Comparison of ENCODE assay signal across 15 cellular contexts in the genomic region with DNA sequence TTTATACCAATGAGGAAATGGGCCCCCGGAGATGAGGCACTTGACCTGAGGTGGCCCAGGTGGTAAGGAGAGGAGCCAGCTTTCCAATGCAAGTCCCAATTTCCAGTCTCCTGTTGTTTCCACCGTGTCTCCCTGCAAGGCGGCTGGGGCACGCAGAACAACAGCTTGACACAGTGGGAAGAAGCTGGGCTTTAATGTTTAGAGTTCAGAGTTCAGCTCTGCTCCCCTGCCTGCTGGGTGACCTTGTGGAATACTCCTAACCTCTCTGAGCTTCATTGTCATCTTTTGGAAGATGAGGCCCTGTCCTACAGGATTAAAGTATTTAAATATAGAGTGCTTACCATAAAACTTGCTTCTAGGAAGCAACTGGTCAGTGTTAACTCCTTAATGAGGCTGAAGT.
DNase-seq lines count a peak whose midpoint lies in the region; ATAC-seq and TF ChIP-seq lines count a peak whose summit lies in the region.
"Had no signal": no experiment of that assay in that cellular context is flagged by ENCODE, and none has a peak within 500 bp of the region (broad histone marks: within the 10 kb centered on the region; RNA-seq: fewer than 3 reads in every experiment).

No MANE protein-coding gene starts in this region.

- H3K27ac ChIP-seq in Peyer's patch (peak overlapping the region; percentile 57 to 90 (median 78)), right atrium auricular region (peak overlapping the region; percentile 66 to 78), smooth muscle cell (ENCODE audit: low read depth) (peak overlapping the region; percentile 99)

- H3K36me3 ChIP-seq in Peyer's patch (no peaks in the 10 kb centered on the region), right atrium auricular region (no peaks in the 10 kb centered on the region), smooth muscle cell (ENCODE audit: low read depth) (no peaks in the 10 kb centered on the region)
- H3K36me3 ChIP-seq: thoracic aorta had no signal

- H3K4me2 ChIP-seq in smooth muscle cell: peak overlapping the region; percentile 44

- ATAC-seq in activated CD4-positive, CD25-positive, alpha-beta regulatory T cell treated with anti-CD3 and anti-CD28 coated beads, Interleukin-2, amount 50 U/mL, for 24 hours: no peak

- H3K9me3 ChIP-seq in Peyer's patch (no peaks in the 10 kb centered on the region), right atrium auricular region (no peaks in the 10 kb centered on the region), smooth muscle cell (replicated peaks; ENCODE audit: low read depth) (no peaks in the 10 kb centered on the region)
- H3K9me3 ChIP-seq: thoracic aorta had no signal

- no peaks in the 10 kb centered on the region for H3K27me3 ChIP-seq in Peyer's patch
- H3K27me3 ChIP-seq in right atrium auricular region: no peaks in the 10 kb centered on the region
- H3K27me3 ChIP-seq in smooth muscle cell (ENCODE audit: low read depth): no peaks in the 10 kb centered on the region

- H3K9me3 Mint-ChIP-seq in T-helper 1 cell treated with Interleukin-12 subunit alpha and Interleukin-12 subunit beta and Interleukin-4 antibody, amounts not matched to agents 30 μg/mL and 1 μg/mL, for 36 hours: no peaks in the 10 kb centered on the region
- H3K9me3 Mint-ChIP-seq: IgD-negative memory B cell had no signal

- H3K4me1 Mint-ChIP-seq in T-helper 1 cell treated with Interleukin-12 subunit alpha and Interleukin-12 subunit beta and Interleukin-4 antibody, amounts not matched to agents 30 μg/mL and 1 μg/mL, for 36 hours (ENCODE audit: low read depth): peaks cover 96% of the 10 kb centered on the region

- H4K20me1 ChIP-seq in smooth muscle cell (ENCODE audit: low read depth): no peaks in the 10 kb centered on the region

- peak overlapping the region; percentile 88 for H3K9ac ChIP-seq in smooth muscle cell (ENCODE audit: low read depth)

- H3K27me3 Mint-ChIP-seq in T-helper 1 cell treated with Interleukin-12 subunit alpha and Interleukin-12 subunit beta and Interleukin-4 antibody, amounts not matched to agents 30 μg/mL and 1 μg/mL, for 36 hours (ENCODE audit: low read depth): no peaks in the 10 kb centered on the region
- H3K27me3 Mint-ChIP-seq: IgD-negative memory B cell had no signal

- DNase-seq in T-helper 1 cell (no peak), Peyer's patch (peak in 1 of 3 donors; percentile 45), right atrium auricular region (ENCODE audit: low spot score) (no peak), smooth muscle cell (lab: John Stamatoyannopoulos, UW; ENCODE audit: unreplicated experiment) (no peak), NCI-H526 treated with DMSO at 0.1 percent for 48 hours (lab: John Stamatoyannopoulos, UW) (no peak)
- no peak for DNase-seq in stimulated activated CD4-positive, alpha-beta T cell treated with anti-CD3 and anti-CD28 coated beads, Interleukin-4, amount 100 ng/mL, for 4 hours
- DNase-seq: 8988T; activated CD4-positive, alpha-beta T cell treated with anti-CD3 and anti-CD28 coated beads for 1 hour; effector CD8-positive, alpha-beta T cell; NCI-H2107; RPMI8226 had no signal

- H3K4me1 ChIP-seq in Peyer's patch (peaks cover 8 to 81% (median 21%) of the 10 kb centered on the region in 4 donors), right atrium auricular region (peaks cover 0 to 94% of the 10 kb centered on the region in 2 donors), smooth muscle cell (ENCODE audit: low read depth) (peaks cover 78% of the 10 kb centered on the region)

- TF ChIP-seq CTCF in Peyer's patch (IDR thresholded peaks at IDR 0.05) (no peak), right atrium auricular region (IDR thresholded peaks at IDR 0.05) (no peak), smooth muscle cell (IDR thresholded peaks at IDR 0.05; ENCODE audit: borderline replicate concordance, insufficient read depth, poor library complexity, severe bottlenecking) (no peak)

- TF ChIP-seq POLR2A in Peyer's patch (IDR thresholded peaks at IDR 0.05): no peak

- no peak overlapping the region for H3K4me3 ChIP-seq in Peyer's patch
- no peak overlapping the region for H3K4me3 ChIP-seq in right atrium auricular region
- no peak overlapping the region for H3K4me3 ChIP-seq in smooth muscle cell
- H3K4me3 ChIP-seq: thoracic aorta had no signal

- H3K27ac Mint-ChIP-seq in T-helper 1 cell treated with Interleukin-12 subunit alpha and Interleukin-12 subunit beta and Interleukin-4 antibody, amounts not matched to agents 30 μg/mL and 1 μg/mL, for 36 hours: peak overlapping the region; percentile 93

- H3K4me3 Mint-ChIP-seq in T-helper 1 cell treated with Interleukin-12 subunit alpha and Interleukin-12 subunit beta and Interleukin-4 antibody, amounts not matched to agents 30 μg/mL and 1 μg/mL, for 36 hours: peak overlapping the region; percentile 75
- H3K4me3 Mint-ChIP-seq: IgD-negative memory B cell had no signal

- peaks cover 53% of the 10 kb centered on the region for H3K79me2 ChIP-seq in smooth muscle cell (ENCODE audit: low read depth)

- peaks cover 24% of the 10 kb centered on the region for H3K36me3 Mint-ChIP-seq in T-helper 1 cell treated with Interleukin-12 subunit alpha and Interleukin-12 subunit beta and Interleukin-4 antibody, amounts not matched to agents 30 μg/mL and 1 μg/mL, for 36 hours (ENCODE audit: low read depth)
- H3K36me3 Mint-ChIP-seq: IgD-negative memory B cell had no signal

- no peak overlapping the region for H2AFZ ChIP-seq in smooth muscle cell (ENCODE audit: low read depth)

- peaks cover 61% of the 10 kb centered on the region for H3F3A ChIP-seq in smooth muscle cell (ENCODE audit: low read depth)

- WGBS in smooth muscle cell (ENCODE audit: low lambda C conversion rate): 78% methylated on average over 4 of the region's 4 CpGs
